In genomic region chr5:109350537-109351270, GRCh38 we compare ENCODE assay signal across 20 cellular contexts.
"Had no signal": no experiment of that assay in that cellular context is flagged by ENCODE, and none has a peak within 500 bp of the region (broad histone marks: within the 10 kb centered on the region; RNA-seq: fewer than 3 reads in every experiment).

No MANE protein-coding gene starts in this region.

- ATAC-seq: activated T-cell treated with anti-CD3 and anti-CD28 coated beads, Interleukin-2, amount 50 U/mL, for 4 hours; foreskin keratinocyte; left colon; naive thymus-derived CD4-positive, alpha-beta T cell; right cardiac atrium; stimulated activated effector memory CD8-positive, alpha-beta T cell treated with anti-CD3 and anti-CD28 coated beads, Interleukin-12 subunit alpha, Interleukin-12 subunit beta, amount 100 ng/mL, for 72 hours had no signal

- H3K27me3 Mint-ChIP-seq: naive thymus-derived CD4-positive, alpha-beta T cell had no signal

- H3K4me2 ChIP-seq: smooth muscle cell had no signal

- H3K9me3 Mint-ChIP-seq: activated T-cell treated with anti-CD3 and anti-CD28 coated beads, Interleukin-2, amount 50 U/mL, for 4 hours; immature natural killer cell; naive thymus-derived CD4-positive, alpha-beta T cell; stimulated activated effector memory CD8-positive, alpha-beta T cell treated with anti-CD3 and anti-CD28 coated beads, Interleukin-12 subunit alpha, Interleukin-12 subunit beta, amount 100 ng/mL, for 72 hours had no signal

- DNase-seq: activated CD4-positive, alpha-beta T cell treated with anti-CD3 and anti-CD28 coated beads, Interleukin-2, amount 50 U/mL, for 48 hours; activated CD4-positive, CD25-positive, alpha-beta regulatory T cell treated with anti-CD3 and anti-CD28 coated beads, Interleukin-2, amount 50 U/mL, for 72 hours; activated gamma-delta T cell treated with Interleukin-2 at 50 U/mL for 16 hours; activated T-cell treated with anti-CD3 and anti-CD28 coated beads, Interleukin-2, amount 50 U/mL, for 4 hours; brain microvascular endothelial cell; cerebellar nuclear complex; dermis blood vessel endothelial cell; endodermal cell; foreskin keratinocyte; immature natural killer cell; left colon; naive thymus-derived CD4-positive, alpha-beta T cell; posterior cingulate gyrus; right cardiac atrium; T-helper 9 cell; thyroid gland had no signal

- H3K4me3 ChIP-seq: smooth muscle cell, thyroid gland, vagina had no signal

- H3K27ac Mint-ChIP-seq: endodermal cell had no signal

- H3K4me3 Mint-ChIP-seq: activated T-cell treated with anti-CD3 and anti-CD28 coated beads, Interleukin-2, amount 50 U/mL, for 4 hours; endodermal cell; immature natural killer cell; naive thymus-derived CD4-positive, alpha-beta T cell; stimulated activated effector memory CD8-positive, alpha-beta T cell treated with anti-CD3 and anti-CD28 coated beads, Interleukin-12 subunit alpha, Interleukin-12 subunit beta, amount 100 ng/mL, for 72 hours had no signal

- H3K4me1 Mint-ChIP-seq: endodermal cell had no signal

- H3K27ac ChIP-seq: brain microvascular endothelial cell, foreskin keratinocyte, vagina had no signal

- H3K4me1 ChIP-seq: foreskin keratinocyte had no signal

- H3K9me3 ChIP-seq: neutrophil, thyroid gland, vagina had no signal
